ENCODE assay signal across 15 cellular contexts in the genomic region with DNA sequence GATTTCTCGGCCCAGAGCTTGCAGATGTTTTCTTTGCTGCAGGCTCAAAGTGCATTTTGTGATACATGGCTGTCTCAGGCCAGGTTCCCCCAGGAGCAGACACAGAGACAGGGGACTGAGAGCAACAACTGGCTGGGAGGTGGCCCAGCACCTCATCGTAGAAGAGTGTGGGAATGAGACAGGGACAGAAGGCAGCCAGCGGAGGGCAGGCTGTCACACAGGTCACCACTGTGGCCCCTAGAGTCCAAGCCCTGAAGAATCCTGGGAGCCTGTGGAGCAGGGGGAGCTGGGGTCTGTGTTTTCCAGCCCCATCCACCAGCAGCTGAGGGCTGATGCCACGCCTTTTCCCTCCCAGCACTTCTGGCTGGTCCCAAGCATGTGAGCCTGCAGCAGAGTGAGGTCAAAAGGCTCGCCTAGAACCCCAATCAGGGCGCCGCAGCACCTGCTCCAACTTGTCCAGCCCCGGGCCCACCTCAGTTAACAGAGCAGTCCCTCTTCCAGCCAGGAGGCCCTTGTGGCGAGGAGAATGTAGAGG.
"Had no signal": no experiment of that assay in that cellular context is flagged by ENCODE, and none has a peak within 500 bp of the region (broad histone marks: within the 10 kb centered on the region; RNA-seq: fewer than 3 reads in every experiment).

No MANE protein-coding gene starts in this region.

- H3K4me3 ChIP-seq: lower lobe of right lung, pancreas, sigmoid colon, uterus had no signal

- H3K36me3 Mint-ChIP-seq: activated naive CD8-positive, alpha-beta T cell treated with anti-CD3 and anti-CD28 coated beads for 36 hours; stimulated activated effector memory CD8-positive, alpha-beta T cell treated with anti-CD3 and anti-CD28 coated beads, Interleukin-12 subunit alpha, Interleukin-12 subunit beta, amount 100 ng/mL, for 72 hours had no signal

- H3K9me3 Mint-ChIP-seq: activated naive CD8-positive, alpha-beta T cell treated with anti-CD3 and anti-CD28 coated beads for 36 hours; activated T-helper 1 cell treated with anti-CD3 and anti-CD28 coated beads, Interleukin-12 subunit alpha, Interleukin-12 subunit beta, Interleukin-2, Interleukin-4 antibody, amounts not matched to agents 30 ng/mL and 10 ng/mL and 1 ng/mL, durations not matched to agents 14 hours and 24 hours and 36 hours had no signal

- H3K36me3 ChIP-seq: brain microvascular endothelial cell, lower lobe of right lung, pancreas, sigmoid colon, uterus had no signal

- H3K27me3 ChIP-seq: brain microvascular endothelial cell, pancreas, sigmoid colon, uterus had no signal

- H3K4me1 ChIP-seq: lower lobe of right lung, pancreas, uterus had no signal

- ATAC-seq: left cardiac atrium; lower lobe of right lung; pancreas; stimulated activated effector memory CD8-positive, alpha-beta T cell treated with anti-CD3 and anti-CD28 coated beads, Interleukin-12 subunit alpha, Interleukin-12 subunit beta, amount 100 ng/mL, for 72 hours had no signal

- DNase-seq: activated CD4-positive, alpha-beta T cell treated with anti-CD3 and anti-CD28 coated beads, Interleukin-2, amount 50 U/mL, for 1 hour; activated CD8-positive, alpha-beta memory T cell treated with anti-CD3 and anti-CD28 coated beads for 24 hours; activated naive CD8-positive, alpha-beta T cell treated with anti-CD3 and anti-CD28 coated beads for 36 hours; brain microvascular endothelial cell; cortex of kidney; effector CD8-positive, alpha-beta T cell; left cardiac atrium; lower lobe of right lung; midbrain; pancreas; sigmoid colon; T-helper 2 cell; uterus had no signal

- H3K9me3 ChIP-seq: lower lobe of right lung, pancreas, sigmoid colon, uterus had no signal

- H3K27me3 Mint-ChIP-seq: activated naive CD8-positive, alpha-beta T cell treated with anti-CD3 and anti-CD28 coated beads for 36 hours had no signal

- H3K27ac ChIP-seq: brain microvascular endothelial cell, lower lobe of right lung, pancreas, sigmoid colon, uterus had no signal

- H3K4me3 Mint-ChIP-seq: activated naive CD8-positive, alpha-beta T cell treated with anti-CD3 and anti-CD28 coated beads for 36 hours; activated T-helper 1 cell treated with anti-CD3 and anti-CD28 coated beads, Interleukin-12 subunit alpha, Interleukin-12 subunit beta, Interleukin-2, Interleukin-4 antibody, amounts not matched to agents 30 ng/mL and 10 ng/mL and 1 ng/mL, durations not matched to agents 14 hours and 24 hours and 36 hours; stimulated activated effector memory CD8-positive, alpha-beta T cell treated with anti-CD3 and anti-CD28 coated beads, Interleukin-12 subunit alpha, Interleukin-12 subunit beta, amount 100 ng/mL, for 72 hours had no signal

- FAIRE-seq: pancreas had no signal

- H3K27ac Mint-ChIP-seq: activated naive CD8-positive, alpha-beta T cell treated with anti-CD3 and anti-CD28 coated beads for 36 hours; activated T-helper 1 cell treated with anti-CD3 and anti-CD28 coated beads, Interleukin-12 subunit alpha, Interleukin-12 subunit beta, Interleukin-2, Interleukin-4 antibody, amounts not matched to agents 30 ng/mL and 10 ng/mL and 1 ng/mL, durations not matched to agents 14 hours and 24 hours and 36 hours; stimulated activated effector memory CD8-positive, alpha-beta T cell treated with anti-CD3 and anti-CD28 coated beads, Interleukin-12 subunit alpha, Interleukin-12 subunit beta, amount 100 ng/mL, for 72 hours had no signal

- H3K4me1 Mint-ChIP-seq: activated naive CD8-positive, alpha-beta T cell treated with anti-CD3 and anti-CD28 coated beads for 36 hours; stimulated activated effector memory CD8-positive, alpha-beta T cell treated with anti-CD3 and anti-CD28 coated beads, Interleukin-12 subunit alpha, Interleukin-12 subunit beta, amount 100 ng/mL, for 72 hours had no signal
